In the genomic region with DNA sequence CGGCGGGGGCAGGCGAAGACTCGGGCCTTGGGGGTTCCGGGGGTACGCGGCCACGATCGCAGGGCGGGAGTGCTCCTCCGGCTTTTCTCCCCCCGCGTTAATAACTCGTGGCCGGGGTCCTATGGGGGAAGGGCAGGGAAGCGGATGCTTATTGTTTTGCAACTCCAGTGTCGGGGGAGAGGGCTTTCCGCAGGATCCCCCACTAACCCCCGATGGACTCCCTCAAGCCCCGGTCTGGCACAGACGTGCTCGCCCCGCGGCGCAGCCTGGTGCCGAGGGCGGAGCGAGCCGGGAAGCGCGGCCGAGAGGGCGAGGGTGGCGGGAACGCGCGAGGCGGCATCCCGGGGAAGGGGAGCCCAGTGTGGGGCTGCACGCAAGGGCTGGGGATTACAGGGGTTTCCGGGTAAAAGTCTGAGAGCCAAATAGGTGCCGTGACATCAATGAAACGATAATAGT, we compare ENCODE assay signal across 8 cellular contexts. TPM values are rescaled to one million over a fixed set of nuclear protein-coding genes. Genes with fewer than 3 reads are reported as not detected.
DNase-seq lines count a peak whose midpoint lies in the region; ATAC-seq and TF ChIP-seq lines count a peak whose summit lies in the region.

No MANE protein-coding gene starts in this region.

- H3K9me2 ChIP-seq in SU-DHL-6 (replicated peaks; ENCODE audit: insufficient read depth, low read length): no peaks in the 10 kb centered on the region

- H3K4me2 ChIP-seq in SU-DHL-6 (ENCODE audit: low read depth, low read length, poor library complexity, severe bottlenecking) (peak overlapping the region; percentile 84), skeletal muscle satellite cell (ENCODE audit: low read length) (peak overlapping the region; percentile 88)

- H3K4me1 ChIP-seq in ascending aorta (peaks cover 0 to 9% of the 10 kb centered on the region in 2 donors), skeletal muscle satellite cell (ENCODE audit: control insufficient read depth, insufficient read depth, low read length) (peaks cover 24% of the 10 kb centered on the region)

- H3K36me3 ChIP-seq in SU-DHL-6 (ENCODE audit: low read length): no peaks in the 10 kb centered on the region
- no peaks in the 10 kb centered on the region for H3K36me3 ChIP-seq in ascending aorta
- no peaks in the 10 kb centered on the region for H3K36me3 ChIP-seq in skeletal muscle satellite cell (ENCODE audit: insufficient read depth, low read length)

- H3K27me3 ChIP-seq in SU-DHL-6 (ENCODE audit: low read length) (no peaks in the 10 kb centered on the region), ascending aorta (no peaks in the 10 kb centered on the region), skeletal muscle satellite cell (ENCODE audit: control insufficient read depth, insufficient read depth, low read length) (no peaks in the 10 kb centered on the region)

- peak overlapping the region; percentile 61 for H2AFZ ChIP-seq in SU-DHL-6 (ENCODE audit: low read depth, low read length, severe bottlenecking)

- peaks cover 5% of the 10 kb centered on the region; the same call in 1 of the 2 replicates for H3F3A ChIP-seq in SU-DHL-6 (ENCODE audit: insufficient read depth)

- DNase-seq in GDM1 (lab: John Stamatoyannopoulos, UW) (peak; percentile 50), HuH-7.5 (ENCODE audit: low spot score) (peak; percentile 55), ascending aorta (ENCODE audit: low spot score in 2 of 2) (peak in 1 of 2 donors; percentile 72), cortex of kidney (lab: John Stamatoyannopoulos, UW) (no peak)

- H3K9ac ChIP-seq in SU-DHL-6 (ENCODE audit: low read length): peak overlapping the region; percentile 86
- peak overlapping the region; percentile 90 for H3K9ac ChIP-seq in skeletal muscle satellite cell (ENCODE audit: low read depth, low read length)

- H3K4me3 ChIP-seq in SU-DHL-6 (ENCODE audit: insufficient read depth, low read length, poor library complexity, severe bottlenecking) (peak overlapping the region; percentile 60), ascending aorta (peak overlapping the region; percentile 90 to 96), iPS-11a (ENCODE audit: low read depth, low read length) (peak overlapping the region; percentile 86), skeletal muscle satellite cell (ENCODE audit: low read length) (peak overlapping the region; percentile 88)

- intact Hi-C loops in ascending aorta (cut with DNase I): loop anchor here (1.0 to 2.0 kb wide), 3 partner anchors 131 to 229 kb away; no protein-coding TSS in a partner anchor

- TF ChIP-seq CTCF in SU-DHL-6 (IDR thresholded peaks at IDR 0.05; ENCODE audit: insufficient read depth, low read length, poor library complexity, severe bottlenecking) (no peak), ascending aorta (IDR thresholded peaks at IDR 0.05) (peak in 1 of 3 experiments; percentile 2)

- peak; percentile 47 for ATAC-seq in GM21528 (IDR thresholded peaks at IDR 0.05; ENCODE audit: low FRiP score, unreplicated experiment)

- H3K27ac ChIP-seq in SU-DHL-6 (ENCODE audit: low read depth, low read length) (peak overlapping the region; percentile 73), ascending aorta (peak overlapping the region; percentile 96 to 97)

- H3K9me3 ChIP-seq in SU-DHL-6 (ENCODE audit: insufficient read depth, low read length) (no peaks in the 10 kb centered on the region), ascending aorta (no peaks in the 10 kb centered on the region), skeletal muscle satellite cell (replicated peaks; ENCODE audit: low read length) (no peaks in the 10 kb centered on the region)

- peaks cover 53% of the 10 kb centered on the region for H3K79me2 ChIP-seq in SU-DHL-6 (ENCODE audit: insufficient read depth, low read length)

- H4K20me1 ChIP-seq in SU-DHL-6 (ENCODE audit: low read depth, low read length): no peaks in the 10 kb centered on the region

RNA-seq across cellular contexts. Expression of a gene that starts 0.7 kb away (rescaled TPM):
- total RNA-seq in ascending aorta: 30.3 TPM
- 114 and 129 TPM in 2 replicates for total RNA-seq in skeletal muscle satellite cell (2012; rRNA removed)

RNA-seq across cellular contexts. Expression of a gene that starts 59.5 kb away (rescaled TPM):
- 9.9 TPM for total RNA-seq in ascending aorta
- 110 and 118 TPM in 2 replicates for total RNA-seq in skeletal muscle satellite cell (2012; rRNA removed)
